ENCODE assay signal across 8 cellular contexts in the genomic region with DNA sequence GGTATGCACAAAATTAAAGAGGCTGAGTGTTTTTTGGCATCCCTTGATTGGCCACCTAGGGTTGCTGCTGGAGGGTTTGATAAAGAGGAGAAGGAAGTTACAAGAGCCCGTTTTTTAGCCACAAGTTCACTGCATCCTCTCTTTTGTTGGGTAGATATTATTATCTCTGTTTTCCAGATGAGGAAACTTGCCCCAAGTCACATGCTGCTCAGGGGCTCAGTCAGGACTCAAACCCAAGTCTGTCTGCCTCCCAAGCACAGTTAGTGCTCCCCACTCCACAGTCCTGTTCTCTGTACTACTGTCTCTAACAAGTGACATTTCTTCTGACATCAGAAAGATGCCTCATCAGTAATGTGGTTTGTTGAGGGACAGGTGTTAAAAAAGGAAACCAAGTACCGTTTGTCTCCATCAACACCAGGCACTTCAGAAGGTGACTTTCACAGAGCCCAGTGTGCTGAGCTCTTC. TPM values are rescaled to one million over a fixed set of nuclear protein-coding genes. Genes with fewer than 3 reads are reported as not detected.
DNase-seq lines count a peak whose midpoint lies in the region; ATAC-seq, FAIRE-seq and TF ChIP-seq lines count a peak whose summit lies in the region.

No MANE protein-coding gene starts in this region.

- H3K9me3 ChIP-seq in A549, result no peaks in the 10 kb centered on the region

- no peak for TF ChIP-seq EP300 in A549 (IDR thresholded peaks at IDR 0.05)

- no peak overlapping the region for H3K27ac ChIP-seq in A549
- H3K27ac ChIP-seq in foreskin keratinocyte, result no peak overlapping the region

- DNase-seq in A549 (ENCODE audit: low read depth in 1 of 2, low spot score in 1 of 2), result no peak
- DNase-seq in GM18507 (ENCODE audit: extremely low spot score, insufficient read length, low read depth), result no peak
- peak; percentile 68 for DNase-seq in SKM-1 treated with dmso at 0.1 percent for 144 hours (lab: John Stamatoyannopoulos, UW; ENCODE audit: unreplicated experiment)
- peak; percentile 87 to 96 for DNase-seq in erythroblast (lab: John Stamatoyannopoulos, UW)
- DNase-seq in foreskin keratinocyte, result no peak
- DNase-seq in EL, result no peak
- no peak for DNase-seq in NCI-H1092 (lab: John Stamatoyannopoulos, UW)
- no peak for DNase-seq in hypothalamus (lab: John Stamatoyannopoulos, UW)

- 61% methylated on average over 2 of the region's 2 CpGs for WGBS in A549 (ENCODE audit: missing lambda C conversion rate)

- CTCF ChIA-PET in A549 (lab: Yijun Ruan, JAX), result interaction anchor here (1.7 kb wide), 1 partner anchor 8 kb away, joined by 3 read pairs; no protein-coding TSS in a partner anchor

- no peak for FAIRE-seq in A549 (lab: Jason Lieb, UNC)
- peak; percentile 77 for FAIRE-seq in GM18507 (lab: Jason Lieb, UNC)

- TF ChIP-seq CTCF in A549 (IDR thresholded peaks at IDR 0.05), result no peak
- TF ChIP-seq CTCF in foreskin keratinocyte (conservative IDR thresholded peaks at IDR 0.05), result no peak

- POLR2A ChIA-PET in A549 (lab: Yijun Ruan, JAX), result no interaction called here

- H3K4me3 ChIP-seq in A549, result peak overlapping the region; percentile 71; the same call in 1 of the 3 replicates

- peak overlapping the region; percentile 97 for H3K4me2 ChIP-seq in A549

- peaks cover 5% of the 10 kb centered on the region for H3K27me3 ChIP-seq in foreskin keratinocyte

- TF ChIP-seq POLR2A in A549 (IDR thresholded peaks at IDR 0.05; ENCODE audit: low read length) (no peak), erythroblast (IDR thresholded peaks at IDR 0.05; ENCODE audit: low read length) (peak; percentile 87)

- peaks cover 32% of the 10 kb centered on the region for H3K4me1 ChIP-seq in A549
- H3K4me1 ChIP-seq in foreskin keratinocyte, result no peaks in the 10 kb centered on the region

- ATAC-seq in A549, result no peak
- ATAC-seq in foreskin keratinocyte, result no peak

- no peak for TF ChIP-seq RAD21 in A549 (conservative IDR thresholded peaks at IDR 0.05 in 1 of 2, IDR thresholded peaks at IDR 0.05 in 1 of 2)

TF ChIP-seq in A549, 52 proteins besides CTCF, POLR2A, EP300 and RAD21:
- TF ChIP-seq PHF8 (IDR thresholded peaks at IDR 0.05; ENCODE audit: borderline replicate concordance, low read depth) (no peak), ZFP36 (IDR thresholded peaks at IDR 0.05; ENCODE audit: borderline replicate concordance, partially characterized antibody) (no peak), CEBPB (IDR thresholded peaks at IDR 0.05) (no peak), RCOR1 (IDR thresholded peaks at IDR 0.05; ENCODE audit: low read depth, low read length) (no peak), NFE2L2 (conservative IDR thresholded peaks at IDR 0.05; ENCODE audit: low read length) (no peak), ZSCAN20 (CRISPR knock-in tag; IDR thresholded peaks at IDR 0.05) (no peak), CHD2 (IDR thresholded peaks at IDR 0.05; ENCODE audit: low read length, partially characterized antibody) (no peak), MYC (IDR thresholded peaks at IDR 0.05; ENCODE audit: borderline replicate concordance, low read length) (no peak), HOXB13 (CRISPR knock-in tag; IDR thresholded peaks at IDR 0.05; ENCODE audit: low read depth) (no peak), GATA3 (IDR thresholded peaks at IDR 0.05; ENCODE audit: borderline replicate concordance) (no peak), MAFK (IDR thresholded peaks at IDR 0.05; ENCODE audit: partially characterized antibody) (no peak), CBX8 (IDR thresholded peaks at IDR 0.05) (no peak), BHLHE40 (IDR thresholded peaks at IDR 0.05; ENCODE audit: low read depth, low read length) (no peak)
- TF ChIP-seq, protein P1, sequence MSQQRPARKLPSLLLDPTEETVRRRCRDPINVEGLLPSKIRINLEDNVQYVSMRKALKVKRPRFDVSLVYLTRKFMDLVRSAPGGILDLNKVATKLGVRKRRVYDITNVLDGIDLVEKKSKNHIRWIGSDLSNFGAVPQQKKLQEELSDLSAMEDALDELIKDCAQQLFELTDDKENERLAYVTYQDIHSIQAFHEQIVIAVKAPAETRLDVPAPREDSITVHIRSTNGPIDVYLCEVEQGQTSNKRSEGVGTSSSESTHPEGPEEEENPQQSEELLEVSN (IDR thresholded peaks at IDR 0.05; ENCODE audit: borderline replicate concordance, low read depth), result no peak
- TF ChIP-seq, protein P2, sequence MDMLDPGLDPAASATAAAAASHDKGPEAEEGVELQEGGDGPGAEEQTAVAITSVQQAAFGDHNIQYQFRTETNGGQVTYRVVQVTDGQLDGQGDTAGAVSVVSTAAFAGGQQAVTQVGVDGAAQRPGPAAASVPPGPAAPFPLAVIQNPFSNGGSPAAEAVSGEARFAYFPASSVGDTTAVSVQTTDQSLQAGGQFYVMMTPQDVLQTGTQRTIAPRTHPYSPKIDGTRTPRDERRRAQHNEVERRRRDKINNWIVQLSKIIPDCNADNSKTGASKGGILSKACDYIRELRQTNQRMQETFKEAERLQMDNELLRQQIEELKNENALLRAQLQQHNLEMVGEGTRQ (IDR thresholded peaks at IDR 0.05), result no peak
- TF ChIP-seq, protein P3, sequence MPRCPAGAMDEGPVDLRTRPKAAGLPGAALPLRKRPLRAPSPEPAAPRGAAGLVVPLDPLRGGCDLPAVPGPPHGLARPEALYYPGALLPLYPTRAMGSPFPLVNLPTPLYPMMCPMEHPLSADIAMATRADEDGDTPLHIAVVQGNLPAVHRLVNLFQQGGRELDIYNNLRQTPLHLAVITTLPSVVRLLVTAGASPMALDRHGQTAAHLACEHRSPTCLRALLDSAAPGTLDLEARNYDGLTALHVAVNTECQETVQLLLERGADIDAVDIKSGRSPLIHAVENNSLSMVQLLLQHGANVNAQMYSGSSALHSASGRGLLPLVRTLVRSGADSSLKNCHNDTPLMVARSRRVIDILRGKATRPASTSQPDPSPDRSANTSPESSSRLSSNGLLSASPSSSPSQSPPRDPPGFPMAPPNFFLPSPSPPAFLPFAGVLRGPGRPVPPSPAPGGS (IDR thresholded peaks at IDR 0.05), result no peak

RNA-seq across cellular contexts. Expression of a gene that starts 1.4 kb away (rescaled TPM):
- 5.3 and 6.5 TPM in 2 replicates for polyA plus RNA-seq in A549 (2011; rRNA removed)
- 9.3 and 15.0 TPM in 2 replicates for polyA plus RNA-seq in A549 (2012; cell fraction: cytosol; rRNA removed)
- 12.2 and 16.4 TPM in 2 replicates for polyA plus RNA-seq in A549 (2012; cell fraction: nucleus; rRNA removed)
- 4.2 to 6.3 TPM (median 5.9 TPM) in 3 replicates for polyA plus RNA-seq in A549 (2017; fragmentation: RNase III; extraction: RNeasy Plus Mini Kit Qiagen cat#74134 plus additional on column Dnase treatment)
- polyA minus RNA-seq in A549 (2011; rRNA and poly(A)+ RNA removed), result 4.5 and 4.7 TPM in 2 replicates
- total RNA-seq in foreskin keratinocyte, result 0.88 and 1.4 TPM in 2 replicates
- 1.1 and 1.2 TPM in 2 replicates for polyA plus RNA-seq in foreskin keratinocyte

RNA-seq across cellular contexts. Expression of a gene that starts 23.5 kb away (rescaled TPM):
- 204 and 209 TPM in 2 replicates for polyA plus RNA-seq in A549 (2011; rRNA removed)
- polyA plus RNA-seq in A549 (2012; cell fraction: cytosol; rRNA removed), result 100 and 117 TPM in 2 replicates
- polyA plus RNA-seq in A549 (2012; cell fraction: nucleus; rRNA removed), result 89.5 and 107 TPM in 2 replicates
- 144 to 164 TPM (median 149 TPM) in 3 replicates for polyA plus RNA-seq in A549 (2017; fragmentation: RNase III; extraction: RNeasy Plus Mini Kit Qiagen cat#74134 plus additional on column Dnase treatment)
- polyA minus RNA-seq in A549 (2011; rRNA and poly(A)+ RNA removed), result 101 and 106 TPM in 2 replicates
- total RNA-seq in foreskin keratinocyte, result 91.4 and 98.3 TPM in 2 replicates
- 68.2 and 83.1 TPM in 2 replicates for polyA plus RNA-seq in foreskin keratinocyte

Comparison
In these comparisons a context has a peak if more than half of its experiments do, and no peak if none do; other contexts are left out.
1. DNase-seq: peak in SKM-1 treated with dmso at 0.1 percent for 144 hours (single experiment) and erythroblast (2 of 2); none in A549 (0 of 2), GM18507 (single experiment), foreskin keratinocyte (0 of 2), EL (single experiment), NCI-H1092 (single experiment) and hypothalamus (0 of 51).